ENCODE assay signal across 2 cellular contexts in the genomic region with DNA sequence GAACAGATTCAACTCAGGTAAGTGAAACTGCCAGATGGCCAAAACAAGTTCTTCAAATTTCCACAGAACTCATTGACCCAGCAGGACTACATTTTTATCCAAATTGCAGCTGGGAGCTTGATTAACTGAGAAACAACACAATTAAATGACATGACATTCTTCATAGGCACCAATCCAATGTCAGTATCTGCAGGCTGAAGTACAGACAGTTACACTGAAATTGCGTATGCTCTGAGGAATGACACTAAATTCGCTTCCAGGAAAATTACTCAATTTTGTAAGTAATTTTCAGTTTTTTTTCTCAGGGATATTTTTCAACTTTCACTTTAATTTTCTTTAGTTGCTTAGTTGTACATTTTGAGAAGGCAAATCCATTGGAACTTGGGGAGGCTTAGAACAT.
A peak's percentile ranks its signal among the peaks of the same experiment; 100 is the strongest.
TF ChIP-seq lines count a peak whose summit lies in the region.

No MANE protein-coding gene starts in this region.

TF ChIP-seq in liver, 16 proteins besides CTCF, POLR2A, EP300 and RAD21:
- TF ChIP-seq JUND (IDR thresholded peaks at IDR 0.05) (peak; percentile 45 to 47), FOXA2 (IDR thresholded peaks at IDR 0.05) (no peak), NR2F2 (IDR thresholded peaks at IDR 0.05) (no peak), HNF4A (conservative IDR thresholded peaks at IDR 0.05) (peak; percentile 29 to 46), RXRA (IDR thresholded peaks at IDR 0.05) (peak in 1 of 2 donors; percentile 15)
- TF ChIP-seq, protein P1, sequence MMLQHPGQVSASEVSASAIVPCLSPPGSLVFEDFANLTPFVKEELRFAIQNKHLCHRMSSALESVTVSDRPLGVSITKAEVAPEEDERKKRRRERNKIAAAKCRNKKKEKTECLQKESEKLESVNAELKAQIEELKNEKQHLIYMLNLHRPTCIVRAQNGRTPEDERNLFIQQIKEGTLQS (IDR thresholded peaks at IDR 0.05), result peak; percentile 35

TF ChIP-seq in HepG2, 621 proteins besides CTCF, POLR2A, EP300 and RAD21:
- TF ChIP-seq TEAD2 (CRISPR knock-in tag; IDR thresholded peaks at IDR 0.05), result no peak
- no peak for TF ChIP-seq IKZF1 (IDR thresholded peaks at IDR 0.05)
- TF ChIP-seq FLYWCH1 (CRISPR knock-in tag; IDR thresholded peaks at IDR 0.05), result no peak
- TF ChIP-seq, protein P2, sequence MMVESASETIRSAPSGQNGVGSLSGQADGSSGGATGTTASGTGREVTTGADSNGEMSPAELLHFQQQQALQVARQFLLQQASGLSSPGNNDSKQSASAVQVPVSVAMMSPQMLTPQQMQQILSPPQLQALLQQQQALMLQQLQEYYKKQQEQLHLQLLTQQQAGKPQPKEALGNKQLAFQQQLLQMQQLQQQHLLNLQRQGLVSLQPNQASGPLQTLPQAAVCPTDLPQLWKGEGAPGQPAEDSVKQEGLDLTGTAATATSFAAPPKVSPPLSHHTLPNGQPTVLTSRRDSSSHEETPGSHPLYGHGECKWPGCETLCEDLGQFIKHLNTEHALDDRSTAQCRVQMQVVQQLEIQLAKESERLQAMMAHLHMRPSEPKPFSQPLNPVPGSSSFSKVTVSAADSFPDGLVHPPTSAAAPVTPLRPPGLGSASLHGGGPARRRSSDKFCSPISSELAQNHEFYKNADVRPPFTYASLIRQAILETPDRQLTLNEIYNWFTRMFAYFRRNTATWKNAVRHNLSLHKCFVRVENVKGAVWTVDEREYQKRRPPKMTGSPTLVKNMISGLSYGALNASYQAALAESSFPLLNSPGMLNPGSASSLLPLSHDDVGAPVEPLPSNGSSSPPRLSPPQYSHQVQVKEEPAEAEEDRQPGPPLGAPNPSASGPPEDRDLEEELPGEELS (CRISPR knock-in tag; IDR thresholded peaks at IDR 0.05), result no peak
- TF ChIP-seq FOXA3 (CRISPR knock-in tag; IDR thresholded peaks at IDR 0.05), result no peak
- no peak for TF ChIP-seq HNF1A (IDR thresholded peaks at IDR 0.05; ENCODE audit: low read depth)
- TF ChIP-seq HNF1A (CRISPR knock-in tag; IDR thresholded peaks at IDR 0.05; ENCODE audit: borderline replicate concordance), result no peak
- no peak for TF ChIP-seq ZBTB1 (CRISPR knock-in tag; IDR thresholded peaks at IDR 0.05; ENCODE audit: borderline replicate concordance)
- no peak for TF ChIP-seq GZF1 (CRISPR knock-in tag; IDR thresholded peaks at IDR 0.05)
- no peak for TF ChIP-seq ARNTL (CRISPR knock-in tag; IDR thresholded peaks at IDR 0.05)
- TF ChIP-seq ZNF138 (CRISPR knock-in tag; IDR thresholded peaks at IDR 0.05; ENCODE audit: low read depth), result no peak
- TF ChIP-seq, protein P3, sequence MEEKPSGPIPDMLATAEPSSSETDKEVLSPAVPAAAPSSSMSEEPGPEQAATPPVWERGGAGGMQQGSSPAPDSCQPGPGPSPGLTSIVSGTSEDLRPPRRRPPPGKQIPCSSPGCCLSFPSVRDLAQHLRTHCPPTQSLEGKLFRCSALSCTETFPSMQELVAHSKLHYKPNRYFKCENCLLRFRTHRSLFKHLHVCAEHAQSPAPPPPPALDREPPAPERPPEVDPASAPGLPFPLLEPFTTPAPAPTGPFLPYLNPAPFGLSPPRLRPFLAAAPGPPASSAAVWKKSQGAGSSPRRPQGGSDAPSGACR (CRISPR knock-in tag; IDR thresholded peaks at IDR 0.05), result no peak
- no peak for TF ChIP-seq ZKSCAN8 (CRISPR knock-in tag; IDR thresholded peaks at IDR 0.05; ENCODE audit: borderline replicate concordance)
- TF ChIP-seq GLMP (CRISPR knock-in tag; IDR thresholded peaks at IDR 0.05; ENCODE audit: borderline replicate concordance), result no peak
- TF ChIP-seq ZNF772 (CRISPR knock-in tag; IDR thresholded peaks at IDR 0.05), result no peak
- TF ChIP-seq ZNF605 (CRISPR knock-in tag; IDR thresholded peaks at IDR 0.05), result no peak
- TF ChIP-seq ZNF3 (CRISPR knock-in tag; IDR thresholded peaks at IDR 0.05), result no peak
TF ChIP-seq in HepG2: peak in this region for 0.
